Comparison of ENCODE assay signal across 19 cellular contexts in the genomic region with DNA sequence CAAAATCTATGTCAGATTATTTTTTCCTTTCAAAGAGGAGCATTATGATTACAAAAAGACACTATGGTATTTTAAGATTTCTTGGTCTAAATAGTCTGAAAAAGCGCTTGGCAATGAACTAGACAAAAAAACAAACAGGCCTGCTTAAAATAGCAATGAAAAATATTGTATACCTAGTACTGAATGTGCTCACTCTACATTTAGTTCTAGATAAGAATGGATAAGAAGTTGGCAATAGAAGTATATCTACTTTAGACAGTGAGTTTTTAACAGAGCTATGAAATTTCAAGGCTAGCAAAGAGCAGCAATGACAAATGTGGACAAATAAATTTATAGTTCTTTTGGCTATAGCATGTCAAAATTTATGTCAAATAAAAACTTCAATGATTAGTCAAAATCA. TPM values are rescaled to one million over a fixed set of nuclear protein-coding genes. Genes with fewer than 3 reads are reported as not detected.
DNase-seq lines count a peak whose midpoint lies in the region; ATAC-seq, FAIRE-seq and TF ChIP-seq lines count a peak whose summit lies in the region.
"Had no signal": no experiment of that assay in that cellular context is flagged by ENCODE, and none has a peak within 500 bp of the region (broad histone marks: within the 10 kb centered on the region; RNA-seq: fewer than 3 reads in every experiment).

No MANE protein-coding gene starts in this region.

- ATAC-seq in body of pancreas (peak; percentile 68), heart left ventricle (peak; percentile 49 to 76 (median 62)), pancreas (peak; percentile 38 to 86 (median 73))
- ATAC-seq: A549; CD8-positive, alpha-beta T cell had no signal

- TF ChIP-seq CTCF in body of pancreas (IDR thresholded peaks at IDR 0.05) (no peak), heart left ventricle (IDR thresholded peaks at IDR 0.05) (no peak), pancreas (IDR thresholded peaks at IDR 0.05) (no peak), GM13976 (IDR thresholded peaks at IDR 0.05; ENCODE audit: borderline replicate concordance, control extremely low read depth, extremely low read depth, insufficient read depth, missing control alignments) (no peak)

- no peak for FAIRE-seq in pancreas (lab: Jason Lieb, UNC)
- FAIRE-seq: G401.6, GM12891 had no signal

- TF ChIP-seq POLR2A in body of pancreas (IDR thresholded peaks at IDR 0.05) (no peak), heart left ventricle (IDR thresholded peaks at IDR 0.05) (no peak)

- in situ Hi-C loops in GM13976 (cut with MboI; ENCODE audit: low sequenced_read_pairs, unreplicated experiment), result no loop called here

- intact Hi-C loops in body of pancreas (cut with DNase I), result no loop called here
- intact Hi-C loops in heart left ventricle (cut with DNase I), result loop anchor here in 1 of 10 donors (2.0 kb wide), 1 partner anchor 25 kb away; no protein-coding TSS in a partner anchor
- intact Hi-C loops in pancreas (cut with DNase I), result no loop called here

- peaks cover 34% of the 10 kb centered on the region for H3K4me1 ChIP-seq in body of pancreas
- H3K4me1 ChIP-seq in heart left ventricle, result peaks cover 0 to 11% (median 0%) of the 10 kb centered on the region in 12 donors
- peaks cover 0 to 20% (median 10%) of the 10 kb centered on the region in 3 donors for H3K4me1 ChIP-seq in pancreas
- H3K4me1 ChIP-seq: BE2C had no signal

- H3K36me3 ChIP-seq in body of pancreas (replicated peaks in 1 of 2; ENCODE audit: insufficient read depth in 1 of 2, low read depth in 2 of 2) (no peaks in the 10 kb centered on the region), heart left ventricle (peaks cover 0 to 57% (median 17%) of the 10 kb centered on the region in 9 donors), pancreas (no peaks in the 10 kb centered on the region)
- H3K36me3 ChIP-seq: BE2C had no signal

- H3K9me3 ChIP-seq in body of pancreas (no peaks in the 10 kb centered on the region), heart left ventricle (peaks cover 0 to 7% (median 0%) of the 10 kb centered on the region in 12 donors), pancreas (no peaks in the 10 kb centered on the region)
- H3K9me3 ChIP-seq: A549, BE2C had no signal

- 39 to 47% methylated on average over 1 of the region's 1 CpG for WGBS in body of pancreas, 2 donors
- 60 to 65% (median 61%) methylated on average over 1 of the region's 1 CpG for WGBS in heart left ventricle, 4 donors
- WGBS in pancreas, 2 donors, result 39 to 40% methylated on average over 1 of the region's 1 CpG

- no peak overlapping the region for H3K4me3 ChIP-seq in body of pancreas
- no peak overlapping the region for H3K4me3 ChIP-seq in heart left ventricle
- no peak overlapping the region for H3K4me3 ChIP-seq in pancreas
- H3K4me3 ChIP-seq: A549 had no signal

- DNase-seq in body of pancreas (no peak), heart left ventricle (no peak), pancreas (no peak), SIG-M5 treated with dmso at 0.1 percent for 504 hours (lab: John Stamatoyannopoulos, UW; ENCODE audit: unreplicated experiment) (no peak), caudate nucleus (lab: John Stamatoyannopoulos, UW) (no peak), GM13976 (ENCODE audit: low spot score) (no peak)
- DNase-seq: BE2C; CD8-positive, alpha-beta T cell; COR-L47; DMS153; DMS79 treated with DMSO at 0.1 percent for 48 hours; EL; HCEC 1CT; HFFc6 had no signal

- H3K27me3 ChIP-seq in body of pancreas, result no peaks in the 10 kb centered on the region
- H3K27me3 ChIP-seq in heart left ventricle, result no peaks in the 10 kb centered on the region
- H3K27me3 ChIP-seq in pancreas, result no peaks in the 10 kb centered on the region
- H3K27me3 ChIP-seq: BE2C had no signal

- H3K27ac ChIP-seq in body of pancreas (peak overlapping the region; percentile 19 to 54 (median 44)), heart left ventricle (peak overlapping the region in 6 of 12 donors; percentile 25 to 56 (median 30)), pancreas (peak overlapping the region in 1 of 4 donors; percentile 42), caudate nucleus (ENCODE audit: low read depth, low read length) (no peak overlapping the region)
- H3K27ac ChIP-seq: A549, C4-2B, HL-60 had no signal

RNA-seq across cellular contexts. Expression of a gene that starts 26.2 kb away (rescaled TPM):
- total RNA-seq in body of pancreas, result 1 to 10 TPM; 1.6 to 5.2 TPM
- 10 to 100 TPM in 7 of 9 donors, 1 to 10 TPM in 2; 8.6 to 17.8 (median 13.3) TPM for total RNA-seq in heart left ventricle
- polyA plus RNA-seq in heart left ventricle, result 1 to 10 TPM; 6.7 to 9.4 TPM
- 1 to 10 TPM; 2.7 to 6.2 (median 4.2) TPM for total RNA-seq in pancreas
- 1 to 10 TPM; 2.2 to 2.3 TPM for polyA plus RNA-seq in pancreas

RNA-seq across cellular contexts. Expression of a gene that starts 26.4 kb away (rescaled TPM):
- total RNA-seq in body of pancreas (10 to 100 TPM; 23.1 to 29.6 TPM), heart left ventricle (10 to 100 TPM; 25.2 to 59.8 (median 39.1) TPM), pancreas (10 to 100 TPM; 16.0 to 35.2 (median 23.7) TPM)
- polyA plus RNA-seq in heart left ventricle (10 to 100 TPM; 16.6 to 34.9 TPM), pancreas (10 to 100 TPM; 13.5 to 24.1 TPM)
